8 cellular contexts compared by ENCODE assay signal in the genomic region with DNA sequence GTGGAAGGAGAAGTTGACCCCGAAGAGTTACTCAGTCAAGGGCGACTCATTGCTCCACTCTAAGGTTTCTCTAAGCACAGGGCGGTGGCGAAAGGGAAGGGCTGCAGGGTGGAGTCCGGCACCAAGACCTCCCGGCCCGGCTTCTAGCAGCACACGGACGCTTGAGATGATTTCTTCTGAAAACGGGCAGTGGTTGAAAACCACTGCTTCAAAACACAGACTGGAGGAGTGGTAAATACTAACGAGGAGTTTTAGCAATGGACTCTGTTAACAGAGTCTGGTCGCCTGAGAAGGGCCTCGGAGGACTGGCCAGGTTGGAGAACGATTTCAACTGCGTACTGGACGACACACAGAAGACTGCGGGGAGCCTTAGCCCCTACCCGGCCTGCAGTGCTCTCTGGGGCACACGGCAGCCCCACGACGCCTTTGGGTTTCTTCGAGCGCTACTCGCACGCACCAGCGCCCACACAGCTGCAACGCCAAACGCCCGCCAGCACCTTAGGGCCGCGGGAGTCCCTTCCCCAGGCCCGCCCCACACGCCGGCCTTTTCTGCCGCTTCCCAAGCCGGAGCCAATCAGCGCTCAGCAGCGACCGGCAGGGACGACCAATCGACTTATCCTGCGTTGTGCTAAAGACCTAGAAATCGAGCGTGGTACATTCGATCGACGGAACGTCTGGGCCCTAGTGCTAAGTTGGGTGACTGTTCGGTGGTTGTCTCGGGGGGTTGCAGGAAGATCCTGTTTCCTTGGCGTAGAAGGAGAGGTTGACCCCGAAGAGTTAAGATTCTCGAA. TPM values are rescaled to one million over a fixed set of nuclear protein-coding genes. Genes with fewer than 3 reads are reported as not detected.
DNase-seq lines count a peak whose midpoint lies in the region; ATAC-seq and TF ChIP-seq lines count a peak whose summit lies in the region.

No MANE protein-coding gene starts in this region.

- H3K4me3 ChIP-seq in Panc1 (ENCODE audit: low read depth in 2 of 2, low read length in 2 of 2): peak overlapping the region; percentile 82 to 87
- H3K4me3 ChIP-seq in fibroblast of mammary gland (ENCODE audit: control insufficient read depth, low read depth, low read length): peak overlapping the region; percentile 85

- in situ Hi-C loops in Panc1 (cut with HindIII; ENCODE audit: low pct_unique_long_range_greater_than_20kb, low sequenced_read_pairs): no loop called here

- peak overlapping the region; percentile 94 for H3K27ac Mint-ChIP-seq in activated T-helper 17 cell treated with anti-CD3 and anti-CD28 coated beads, Interleukin-2, amount 50 U/mL, for 72 hours
- peak overlapping the region in 1 of 2 donors; percentile 67 for H3K27ac Mint-ChIP-seq in natural killer cell

- ATAC-seq in Panc1 (peak; percentile 99), natural killer cell (peak; percentile 84 to 92 (median 87))
- peak; percentile 96 for ATAC-seq in activated T-helper 17 cell treated with anti-CD3 and anti-CD28 coated beads, Interleukin-2, amount 50 U/mL, for 72 hours (replicated peaks)

- H3K4me1 Mint-ChIP-seq in activated T-helper 17 cell treated with anti-CD3 and anti-CD28 coated beads, Interleukin-2, amount 50 U/mL, for 72 hours: peaks cover 10% of the 10 kb centered on the region
- peaks cover 23 to 34% of the 10 kb centered on the region in 2 donors for H3K4me1 Mint-ChIP-seq in natural killer cell

- TF ChIP-seq CTCF in GM20000 (IDR thresholded peaks at IDR 0.05; ENCODE audit: extremely low read depth, missing control alignments) (no peak), Panc1 (IDR thresholded peaks at IDR 0.05) (no peak), fibroblast of mammary gland (conservative IDR thresholded peaks at IDR 0.05; ENCODE audit: control insufficient read depth, insufficient read depth, low read depth, low read length) (no peak), natural killer cell (IDR thresholded peaks at IDR 0.05) (no peak)

- H3K27me3 ChIP-seq in Panc1 (ENCODE audit: control insufficient read depth, insufficient read depth, low read length): no peaks in the 10 kb centered on the region

- DNase-seq in COR-L47 (lab: John Stamatoyannopoulos, UW): peak; percentile 80
- peak; percentile 93 for DNase-seq in GM20000 (ENCODE audit: low spot score)
- DNase-seq in HUDEP-2 (lab: John Stamatoyannopoulos, UW; ENCODE audit: unreplicated experiment in 76 of 76): peak in 74 of 76 experiments; percentile 38 to 92 (median 78)
- peak; percentile 54 for DNase-seq in Panc1 (ENCODE audit: low read depth, low spot score)
- DNase-seq in fibroblast of mammary gland (ENCODE audit: low read depth): peak; percentile 88
- DNase-seq in natural killer cell: peak; percentile 43
- DNase-seq in stimulated activated naive CD4-positive, alpha-beta T cell (lab: John Stamatoyannopoulos, UW): peak; percentile 58 to 70 (median 64)

- CTCF ChIA-PET in Panc1 (lab: Charles Lee): no interaction called here

- H3K4me3 Mint-ChIP-seq in activated T-helper 17 cell treated with anti-CD3 and anti-CD28 coated beads, Interleukin-2, amount 50 U/mL, for 72 hours: peak overlapping the region; percentile 99
- peak overlapping the region; percentile 92 for H3K4me3 Mint-ChIP-seq in natural killer cell

- H3K27me3 Mint-ChIP-seq in activated T-helper 17 cell treated with anti-CD3 and anti-CD28 coated beads, Interleukin-2, amount 50 U/mL, for 72 hours: peaks cover 12% of the 10 kb centered on the region
- peaks cover 29 to 63% of the 10 kb centered on the region in 2 donors for H3K27me3 Mint-ChIP-seq in natural killer cell (ENCODE audit: low read depth in 2 of 2)

- H3K27ac ChIP-seq in Panc1 (ENCODE audit: low read length): peak overlapping the region; percentile 86

- POLR2A ChIA-PET in Panc1 (lab: Charles Lee): no interaction called here

- no peaks in the 10 kb centered on the region; the same call in 1 of the 2 replicates for H3K36me3 ChIP-seq in Panc1 (ENCODE audit: control insufficient read depth, insufficient read depth, low read length)

- no peaks in the 10 kb centered on the region for H3K9me3 ChIP-seq in Panc1 (ENCODE audit: control insufficient read depth, insufficient read depth, low read depth, low read length)

- intact Hi-C loops in Panc1 (cut with micrococcal nuclease; ENCODE audit: unreplicated experiment) (no loop called here), natural killer cell (cut with micrococcal nuclease) (no loop called here)

- H3K36me3 Mint-ChIP-seq in activated T-helper 17 cell treated with anti-CD3 and anti-CD28 coated beads, Interleukin-2, amount 50 U/mL, for 72 hours (ENCODE audit: low read depth): peaks cover 13% of the 10 kb centered on the region
- H3K36me3 Mint-ChIP-seq in natural killer cell: no peaks in the 10 kb centered on the region

- H3K9me3 Mint-ChIP-seq in activated T-helper 17 cell treated with anti-CD3 and anti-CD28 coated beads, Interleukin-2, amount 50 U/mL, for 72 hours: no peaks in the 10 kb centered on the region
- no peaks in the 10 kb centered on the region for H3K9me3 Mint-ChIP-seq in natural killer cell

- no TSS peak for BruUV-seq in Panc1 (replicated peaks; lab: Mats Ljungman, UMichigan)

- H3K4me1 ChIP-seq in Panc1 (ENCODE audit: control insufficient read depth, insufficient read depth, low read length): no peaks in the 10 kb centered on the region

RNA-seq across cellular contexts. Expression of a gene that starts 14.4 kb away (rescaled TPM):
- total RNA-seq in Panc1 (2021; ENCODE audit: unreplicated experiment) (1.4 TPM), natural killer cell (1 to 10 TPM in 1 of 3 donors, not detected in 2; 1.3 TPM)
- polyA plus RNA-seq in Panc1 (2012; ENCODE audit: insufficient read length): 4.9 TPM
- total RNA-seq in activated T-helper 17 cell treated with anti-CD3 and anti-CD28 coated beads, Interleukin-2, amount 50 U/mL, for 72 hours: not detected

RNA-seq across cellular contexts. Expression of a gene that starts 56.6 kb away (rescaled TPM):
- total RNA-seq in Panc1 (2021; ENCODE audit: unreplicated experiment) (20.9 TPM), natural killer cell (10 to 100 TPM; 10.3 to 19.3 (median 15.3) TPM)
- polyA plus RNA-seq in Panc1 (2012; ENCODE audit: insufficient read length): 11.7 TPM
- 10 to 100 TPM; 30.5 to 31.5 TPM for total RNA-seq in activated T-helper 17 cell treated with anti-CD3 and anti-CD28 coated beads, Interleukin-2, amount 50 U/mL, for 72 hours

Comparison
In these comparisons a context has a peak if more than half of its experiments do, and no peak if none do; other contexts are left out.
1. Peak in every context shown above with its lines: DNase-seq, ATAC-seq, H3K4me3 ChIP-seq and H3K27ac ChIP-seq.
2. DNase-seq: peak in every context shown above with its lines; median percentile 93 in GM20000; 88 in fibroblast of mammary gland; 80 in COR-L47; 78 in HUDEP-2; 64 in stimulated activated naive CD4-positive, alpha-beta T cell; 54 in Panc1; 43 in natural killer cell.